Comparison of ENCODE assay signal across 21 cellular contexts in genomic region chr18:74257083-74257482, GRCh38. TPM values are rescaled to one million over a fixed set of nuclear protein-coding genes. Genes with fewer than 3 reads are reported as not detected.
DNase-seq lines count a peak whose midpoint lies in the region; ATAC-seq, FAIRE-seq and TF ChIP-seq lines count a peak whose summit lies in the region.
"Had no signal": no experiment of that assay in that cellular context is flagged by ENCODE, and none has a peak within 500 bp of the region (broad histone marks: within the 10 kb centered on the region; RNA-seq: fewer than 3 reads in every experiment).

No MANE protein-coding gene starts in this region.

- TF ChIP-seq POLR2A in right lobe of liver (IDR thresholded peaks at IDR 0.05) = no peak
- no peak for TF ChIP-seq POLR2A in HepG2 (IDR thresholded peaks at IDR 0.05; ENCODE audit: insufficient read depth in 1 of 2, low read depth in 2 of 2, low read length in 2 of 2)

- BruUV-seq in HepG2 (replicated peaks; lab: Mats Ljungman, UMichigan) = no TSS peak

- intact Hi-C loops in right lobe of liver (cut with DNase I) = no loop called here
- intact Hi-C loops in HepG2 (cut with micrococcal nuclease; ENCODE audit: unreplicated experiment) = no loop called here
- intact Hi-C loops in Right ventricle myocardium superior (cut with DNase I) = no loop called here

- H3K27ac ChIP-seq in right lobe of liver (peak overlapping the region in 1 of 3 donors; percentile 89), HepG2 (ENCODE audit: extremely low read length, insufficient read depth, low read length) (no peak overlapping the region), mesendoderm (ENCODE audit: low read depth, low read length) (no peak overlapping the region)
- H3K27ac ChIP-seq: SJSA1 had no signal

- H3K36me3 ChIP-seq in right lobe of liver = peaks cover 0 to 76% (median 31%) of the 10 kb centered on the region in 4 donors
- H3K36me3 ChIP-seq in HepG2 (replicated peaks in 1 of 2; ENCODE audit: control insufficient read depth in 1 of 2, insufficient read depth in 2 of 2, low read length in 2 of 2) = peaks cover 8 to 47% of the 10 kb centered on the region in 2 experiments
- H3K36me3 ChIP-seq in mesendoderm (ENCODE audit: control insufficient read depth, insufficient read depth, low read length) = no peaks in the 10 kb centered on the region
- H3K36me3 ChIP-seq: BE2C, HAP-1 had no signal

- H3K56ac ChIP-seq in mesendoderm (ENCODE audit: low read length) = no peak overlapping the region

- TF ChIP-seq RAD21 in HepG2 (CRISPR knock-in tag; IDR thresholded peaks at IDR 0.05) = no peak

- in situ Hi-C loops in HepG2 (cut with HindIII; ENCODE audit: extremely low pct_ligation_motif_present, low pct_unique_long_range_greater_than_20kb) = no loop called here

- H3K4ac ChIP-seq in mesendoderm (ENCODE audit: low read depth, low read length) = no peak overlapping the region

- H3K4me1 ChIP-seq in right lobe of liver (peaks cover 0 to 96% (median 42%) of the 10 kb centered on the region in 4 donors), HepG2 (ENCODE audit: insufficient read depth, low read length) (peaks cover 21% of the 10 kb centered on the region), mesendoderm (ENCODE audit: control insufficient read depth, low read depth, low read length) (peaks cover 4% of the 10 kb centered on the region)
- H3K4me1 ChIP-seq: HAP-1 had no signal

- TF ChIP-seq CTCF in right lobe of liver (IDR thresholded peaks at IDR 0.05) = no peak
- no peak for TF ChIP-seq CTCF in HepG2 (CRISPR knock-in tag; IDR thresholded peaks at IDR 0.05)

- H3K27me3 ChIP-seq in right lobe of liver = no peaks in the 10 kb centered on the region
- H3K27me3 ChIP-seq in HepG2 (ENCODE audit: control insufficient read depth in 1 of 2, insufficient read depth in 2 of 2, low read length in 2 of 2) = no peaks in the 10 kb centered on the region
- H3K27me3 ChIP-seq in mesendoderm (ENCODE audit: insufficient read depth, low read length, poor library complexity) = no peaks in the 10 kb centered on the region
- H3K27me3 ChIP-seq: BE2C, SJSA1 had no signal

- H3K4me3 ChIP-seq in right lobe of liver = no peak overlapping the region
- H3K4me3 ChIP-seq in HepG2 (replicated peaks in 1 of 3; ENCODE audit: insufficient read depth in 1 of 3, low read depth in 2 of 3, low read length in 3 of 3) = no peak overlapping the region
- no peak overlapping the region for H3K4me3 ChIP-seq in mesendoderm (ENCODE audit: low read length)
- H3K4me3 ChIP-seq: HAP-1, SJSA1 had no signal

- WGBS in right lobe of liver (ENCODE audit: insufficient coverage, low coverage, low lambda C conversion rate, missing lambda C conversion rate) = 25% methylated on average over 7 of the region's 7 CpGs
- WGBS in HepG2 (ENCODE audit: low lambda C conversion rate) = 84% methylated on average over 7 of the region's 7 CpGs
- no CpG with 5 or more reads among the region's 7 CpGs for WGBS in mesendoderm (ENCODE audit: extremely low coverage, insufficient coverage, low lambda C conversion rate)

- no peak for FAIRE-seq in HepG2 (lab: Jason Lieb, UNC)
- FAIRE-seq: A204.1 had no signal

- no peak overlapping the region for H3K23ac ChIP-seq in mesendoderm (ENCODE audit: low read length)

- no peak overlapping the region for H4K5ac ChIP-seq in mesendoderm (ENCODE audit: low read length)

- ATAC-seq in right lobe of liver = peak; percentile 10 to 52 (median 28)
- ATAC-seq in HepG2 = no peak
- ATAC-seq in Right ventricle myocardium superior (ENCODE audit: poor library complexity) = peak; percentile 80
- ATAC-seq in HG03097 (IDR thresholded peaks at IDR 0.05; ENCODE audit: low FRiP score, unreplicated experiment) = no peak

- H3K18ac ChIP-seq in mesendoderm (ENCODE audit: low read length) = no peak overlapping the region

- H3K9me3 ChIP-seq in right lobe of liver (no peaks in the 10 kb centered on the region), HepG2 (ENCODE audit: low read length) (no peaks in the 10 kb centered on the region)
- H3K9me3 ChIP-seq: BE2C, Caco-2, HAP-1, SJSA1 had no signal

- H3K79me2 ChIP-seq in HepG2 (ENCODE audit: insufficient read depth, low read length) = peaks cover 2% of the 10 kb centered on the region
- no peaks in the 10 kb centered on the region for H3K79me2 ChIP-seq in mesendoderm (ENCODE audit: control insufficient read depth, insufficient read depth, low read length)

- H2AFZ ChIP-seq in HepG2 (ENCODE audit: low read length) = no peak overlapping the region

- no peaks in the 10 kb centered on the region for H3K79me1 ChIP-seq in mesendoderm (ENCODE audit: low read length)

- no peak overlapping the region for H2AK5ac ChIP-seq in mesendoderm (ENCODE audit: low read length)

- H2BK15ac ChIP-seq in mesendoderm (replicated peaks; ENCODE audit: low read depth) = no peak overlapping the region

- H4K8ac ChIP-seq in mesendoderm (ENCODE audit: low read depth, low read length) = no peak overlapping the region

- H3K9ac ChIP-seq in HepG2 (ENCODE audit: insufficient read depth, low read depth, low read length) (no peak overlapping the region), mesendoderm (ENCODE audit: low read length) (no peak overlapping the region)

- H3K4me2 ChIP-seq in HepG2 (ENCODE audit: low read depth, low read length) (no peak overlapping the region), mesendoderm (ENCODE audit: low read length) (no peak overlapping the region)

- CTCF ChIA-PET in HepG2 (lab: Yijun Ruan, JAX; ENCODE audit: low intra/inter-chr PET ratio, low total read pairs) = no interaction called here

- POLR2A ChIA-PET in HepG2 (lab: Yijun Ruan, JAX) = no interaction called here

- H4K20me1 ChIP-seq in HepG2 (ENCODE audit: insufficient read depth, low read length) = no peaks in the 10 kb centered on the region

- no peak overlapping the region for H2BK120ac ChIP-seq in mesendoderm (ENCODE audit: low read depth, low read length)

- no peak for TF ChIP-seq EP300 in HepG2 (IDR thresholded peaks at IDR 0.05; ENCODE audit: low read depth in 2 of 2, low read length in 2 of 2)
- no peak for TF ChIP-seq EP300 in HepG2 (CRISPR knock-in tag; IDR thresholded peaks at IDR 0.05; ENCODE audit: borderline replicate concordance)

- H2BK5ac ChIP-seq in mesendoderm (ENCODE audit: low read length) = no peak overlapping the region

- DNase-seq in right lobe of liver = no peak
- no peak for DNase-seq in HepG2 (ENCODE audit: low spot score)
- no peak for DNase-seq in Right ventricle myocardium superior
- DNase-seq in left kidney (ENCODE audit: low read depth, low spot score) = peak; percentile 61
- no peak for DNase-seq in amygdala (lab: John Stamatoyannopoulos, UW)
- DNase-seq in mesendoderm = no peak
- no peak for DNase-seq in NCI-H774 (lab: John Stamatoyannopoulos, UW)
- DNase-seq: BE2C; Caco-2; CD4-positive, alpha-beta T cell; GDM1; NCI-H1105; NCI-H187; NCI-H345; NCI-H524 treated with DMSO at 0.1 percent for 48 hours had no signal

RNA-seq across cellular contexts. Expression of gene CYB5A, which starts 34.7 kb away (rescaled TPM):
- 1,000 to 10,000 TPM in 2 of 6 experiments, 100 to 1,000 TPM in 4; 817 to 1,434 (median 907) TPM for total RNA-seq in right lobe of liver
- total RNA-seq in HepG2 (2016; rRNA removed; fragmentation: Illumina TruSeq; extraction: Trizol) = 356 and 411 TPM in 2 replicates
- total RNA-seq in HepG2 (2016; cell fraction: cytosol; rRNA removed; fragmentation: Illumina TruSeq; extraction: Trizol; ENCODE audit: low read depth) = 374 and 466 TPM in 2 replicates
- 373 and 443 TPM in 2 replicates for total RNA-seq in HepG2 (2016; cell fraction: insoluble cytoplasmic fraction; rRNA removed; fragmentation: Illumina TruSeq; extraction: Trizol)
- 360 and 432 TPM in 2 replicates for total RNA-seq in HepG2 (2016; cell fraction: membrane; rRNA removed; fragmentation: Illumina TruSeq; extraction: Trizol)
- total RNA-seq in HepG2 (2016; cell fraction: nucleus; rRNA removed; fragmentation: Illumina TruSeq; extraction: Trizol) = 129 and 140 TPM in 2 replicates
- 215 and 233 TPM in 2 replicates for polyA plus RNA-seq in HepG2 (2011; rRNA removed)
- 375 and 416 TPM in 2 replicates for polyA plus RNA-seq in HepG2 (2011; cell fraction: cytosol; rRNA removed)
- polyA plus RNA-seq in HepG2 (2011; cell fraction: nucleus; rRNA removed) = 94.1 and 130 TPM in 2 replicates
- polyA plus RNA-seq in HepG2 (2012) = 216 and 218 TPM in 2 replicates
- polyA plus RNA-seq in HepG2 (2016; cell fraction: cytosol; fragmentation: Illumina TruSeq; extraction: Trizol; ENCODE audit: low read depth) = 479 and 611 TPM in 2 replicates
- 473 and 479 TPM in 2 replicates for polyA plus RNA-seq in HepG2 (2016; cell fraction: insoluble cytoplasmic fraction; fragmentation: Illumina TruSeq; extraction: Trizol; ENCODE audit: low read depth)
- polyA plus RNA-seq in HepG2 (2016; cell fraction: membrane; fragmentation: Illumina TruSeq; extraction: Trizol; ENCODE audit: low read depth) = 378 and 460 TPM in 2 replicates
- 240 and 246 TPM in 2 replicates for polyA plus RNA-seq in HepG2 (2016; cell fraction: nucleus; fragmentation: Illumina TruSeq; extraction: Trizol; ENCODE audit: insufficient read depth, low read depth)
- 0.14 and 63.3 TPM in 2 replicates for polyA minus RNA-seq in HepG2 (2011; rRNA and poly(A)+ RNA removed; ENCODE audit: low replicate concordance)
- 74.5 and 95.0 TPM in 2 replicates for polyA minus RNA-seq in HepG2 (2011; cell fraction: cytosol; rRNA and poly(A)+ RNA removed)
- 40.4 and 58.9 TPM in 2 replicates for polyA minus RNA-seq in HepG2 (2011; cell fraction: nucleus; rRNA and poly(A)+ RNA removed)
- 101 TPM for total RNA-seq in Right ventricle myocardium superior
- polyA plus RNA-seq in mesendoderm (2013, experiment 1 of 2) = 79.8 TPM
- 88.2 TPM for polyA plus RNA-seq in mesendoderm (2013, experiment 2 of 2)

RNA-seq across cellular contexts. Expression of gene C18orf63, which starts 58.6 kb away (rescaled TPM):
- not detected for total RNA-seq in right lobe of liver
- not detected in 2 replicates for total RNA-seq in HepG2 (2016; rRNA removed; fragmentation: Illumina TruSeq; extraction: Trizol)
- not detected in 2 replicates for total RNA-seq in HepG2 (2016; cell fraction: cytosol; rRNA removed; fragmentation: Illumina TruSeq; extraction: Trizol; ENCODE audit: low read depth)
- total RNA-seq in HepG2 (2016; cell fraction: insoluble cytoplasmic fraction; rRNA removed; fragmentation: Illumina TruSeq; extraction: Trizol) = not detected in 2 replicates
- not detected in 2 replicates for total RNA-seq in HepG2 (2016; cell fraction: membrane; rRNA removed; fragmentation: Illumina TruSeq; extraction: Trizol)
- total RNA-seq in HepG2 (2016; cell fraction: nucleus; rRNA removed; fragmentation: Illumina TruSeq; extraction: Trizol) = not detected in 2 replicates
- 0.01 TPM in 1 of 2 replicates, not detected in the other for polyA plus RNA-seq in HepG2 (2011; rRNA removed)
- not detected in 2 replicates for polyA plus RNA-seq in HepG2 (2011; cell fraction: cytosol; rRNA removed)
- not detected in 2 replicates for polyA plus RNA-seq in HepG2 (2011; cell fraction: nucleus; rRNA removed)
- not detected in 2 replicates for polyA plus RNA-seq in HepG2 (2012)
- not detected in 2 replicates for polyA plus RNA-seq in HepG2 (2016; cell fraction: cytosol; fragmentation: Illumina TruSeq; extraction: Trizol; ENCODE audit: low read depth)
- not detected in 2 replicates for polyA plus RNA-seq in HepG2 (2016; cell fraction: insoluble cytoplasmic fraction; fragmentation: Illumina TruSeq; extraction: Trizol; ENCODE audit: low read depth)
- not detected in 2 replicates for polyA plus RNA-seq in HepG2 (2016; cell fraction: membrane; fragmentation: Illumina TruSeq; extraction: Trizol; ENCODE audit: low read depth)
- polyA plus RNA-seq in HepG2 (2016; cell fraction: nucleus; fragmentation: Illumina TruSeq; extraction: Trizol; ENCODE audit: insufficient read depth, low read depth) = not detected in 2 replicates
- not detected in 2 replicates for polyA minus RNA-seq in HepG2 (2011; rRNA and poly(A)+ RNA removed; ENCODE audit: low replicate concordance)
- not detected in 2 replicates for polyA minus RNA-seq in HepG2 (2011; cell fraction: cytosol; rRNA and poly(A)+ RNA removed)
- not detected in 2 replicates for polyA minus RNA-seq in HepG2 (2011; cell fraction: nucleus; rRNA and poly(A)+ RNA removed)
- not detected for total RNA-seq in Right ventricle myocardium superior
- polyA plus RNA-seq in mesendoderm (2013, experiment 1 of 2) = not detected
- polyA plus RNA-seq in mesendoderm (2013, experiment 2 of 2) = under 0.01 TPM
- total RNA-seq: Caco-2; CD4-positive, alpha-beta T cell; Daoy; LHCN-M2; SJSA1 had no signal

Comparison
In these comparisons a context has a peak if more than half of its experiments do, and no peak if none do; other contexts are left out.
1. ATAC-seq: peak in right lobe of liver (4 of 4) and Right ventricle myocardium superior (single experiment); none in HepG2 (single experiment) and HG03097 (single experiment).